ENCODE assay signal across 19 cellular contexts in genomic region chr22:21098099-21098671, GRCh38. TPM values are rescaled to one million over a fixed set of nuclear protein-coding genes. Genes with fewer than 3 reads are reported as not detected.
A peak's percentile ranks its signal among the peaks of the same experiment; 100 is the strongest.
DNase-seq lines count a peak whose midpoint lies in the region; ATAC-seq and TF ChIP-seq lines count a peak whose summit lies in the region.
"Had no signal": no experiment of that assay in that cellular context is flagged by ENCODE, and none has a peak within 500 bp of the region (broad histone marks: within the 10 kb centered on the region; RNA-seq: fewer than 3 reads in every experiment).

No MANE protein-coding gene starts in this region.

- 45 to 71% methylated on average over 1 of the region's 1 CpG for WGBS in heart right ventricle, 2 donors
- 92% methylated on average over 1 of the region's 1 CpG for WGBS in hepatocyte (ENCODE audit: low lambda C conversion rate, missing lambda C conversion rate)

- H3K4me2 ChIP-seq in hepatocyte, result no peak overlapping the region

- no peak overlapping the region for H2AFZ ChIP-seq in hepatocyte

- ATAC-seq in stimulated activated naive CD8-positive, alpha-beta T cell treated with anti-CD3 and anti-CD28 coated beads, Interleukin-15, Interleukin-2, amounts not matched to agents 100 U/mL and 50 U/mL, for 24 hours, result no peak
- no peak for ATAC-seq in stimulated activated naive CD8-positive, alpha-beta T cell treated with anti-CD3 and anti-CD28 coated beads, Interleukin-15, amount 100 ng/mL, for 72 hours
- no peak for ATAC-seq in heart right ventricle
- ATAC-seq: left lung had no signal

- H3K27ac ChIP-seq in heart right ventricle (no peak overlapping the region), hepatocyte (no peak overlapping the region)
- H3K27ac ChIP-seq: left lung, right atrium auricular region had no signal

- peak; percentile 18 for DNase-seq in stimulated activated naive CD8-positive, alpha-beta T cell treated with anti-CD3 and anti-CD28 coated beads, Interleukin-15, Interleukin-2, amounts not matched to agents 100 U/mL and 50 U/mL, for 24 hours
- DNase-seq in stimulated activated naive CD8-positive, alpha-beta T cell treated with anti-CD3 and anti-CD28 coated beads, Interleukin-15, amount 100 ng/mL, for 72 hours, result no peak
- peak; percentile 2 for DNase-seq in NCI-H226
- peak; percentile 9 to 15 for DNase-seq in cardiac fibroblast (ENCODE audit: low read depth in 2 of 2)
- DNase-seq in heart right ventricle, result no peak
- DNase-seq in hepatocyte (ENCODE audit: low spot score), result no peak
- no peak for DNase-seq in ecto neural progenitor cell (ENCODE audit: low spot score)
- no peak for DNase-seq in mucosa of gallbladder (ENCODE audit: low spot score)
- DNase-seq: activated CD4-positive, alpha-beta memory T cell treated with anti-CD3 and anti-CD28 coated beads for 36 hours; EL; hippocampal formation; left lung; stimulated activated CD4-positive, alpha-beta T cell treated with anti-CD3 and anti-CD28 coated beads, Interleukin-2, amount 100 ng/mL, for 48 hours had no signal

- H3K4me3 ChIP-seq in cardiac fibroblast (replicated peaks in 1 of 2; ENCODE audit: low read depth in 2 of 2, low read length in 2 of 2) (no peak overlapping the region), heart right ventricle (no peak overlapping the region), hepatocyte (no peak overlapping the region)
- H3K4me3 ChIP-seq: left lung, right atrium auricular region had no signal

- H3K27me3 Mint-ChIP-seq in stimulated activated naive CD8-positive, alpha-beta T cell treated with anti-CD3 and anti-CD28 coated beads, Interleukin-15, amount 100 ng/mL, for 72 hours, result peaks cover 20% of the 10 kb centered on the region

- H3K9me3 ChIP-seq in heart right ventricle (no peaks in the 10 kb centered on the region), hepatocyte (ENCODE audit: low read depth) (no peaks in the 10 kb centered on the region)
- H3K9me3 ChIP-seq: left lung, right atrium auricular region had no signal

- peaks cover 13% of the 10 kb centered on the region for H3K4me1 Mint-ChIP-seq in stimulated activated naive CD8-positive, alpha-beta T cell treated with anti-CD3 and anti-CD28 coated beads, Interleukin-15, amount 100 ng/mL, for 72 hours
- H3K4me1 Mint-ChIP-seq: nephron had no signal

- H3K36me3 ChIP-seq in heart right ventricle (no peaks in the 10 kb centered on the region), hepatocyte (replicated peaks; ENCODE audit: insufficient read depth, low read depth) (no peaks in the 10 kb centered on the region)
- H3K36me3 ChIP-seq: left lung, right atrium auricular region had no signal

- intact Hi-C loops in heart right ventricle (cut with DNase I), result loop anchor here in 1 of 10 donors (10.0 kb wide), 1 partner anchor 63 kb away; the partner anchor contains the start of gene SLC7A4

- no peaks in the 10 kb centered on the region for H4K20me1 ChIP-seq in hepatocyte (ENCODE audit: insufficient read depth, poor library complexity, severe bottlenecking)

- no peak overlapping the region for H3K27ac Mint-ChIP-seq in stimulated activated naive CD8-positive, alpha-beta T cell treated with anti-CD3 and anti-CD28 coated beads, Interleukin-15, amount 100 ng/mL, for 72 hours
- H3K27ac Mint-ChIP-seq: activated CD4-positive, alpha-beta memory T cell treated with anti-CD3 and anti-CD28 coated beads for 36 hours; B cell; nephron had no signal

- no peaks in the 10 kb centered on the region for H3K9me2 ChIP-seq in hepatocyte (replicated peaks; ENCODE audit: insufficient read depth)

- H3K4me3 Mint-ChIP-seq in stimulated activated naive CD8-positive, alpha-beta T cell treated with anti-CD3 and anti-CD28 coated beads, Interleukin-15, amount 100 ng/mL, for 72 hours, result no peak overlapping the region
- H3K4me3 Mint-ChIP-seq: activated CD4-positive, alpha-beta memory T cell treated with anti-CD3 and anti-CD28 coated beads for 36 hours; B cell; nephron had no signal

- no peaks in the 10 kb centered on the region for H3K9me3 Mint-ChIP-seq in stimulated activated naive CD8-positive, alpha-beta T cell treated with anti-CD3 and anti-CD28 coated beads, Interleukin-15, amount 100 ng/mL, for 72 hours
- H3K9me3 Mint-ChIP-seq: activated CD4-positive, alpha-beta memory T cell treated with anti-CD3 and anti-CD28 coated beads for 36 hours; nephron had no signal

- peaks cover 0 to 32% (median 7%) of the 10 kb centered on the region in 7 donors for H3K27me3 ChIP-seq in heart right ventricle
- H3K27me3 ChIP-seq in hepatocyte, result no peaks in the 10 kb centered on the region
- H3K27me3 ChIP-seq: right atrium auricular region had no signal

- H3K79me2 ChIP-seq in hepatocyte, result no peaks in the 10 kb centered on the region

- H3K4me1 ChIP-seq in heart right ventricle (peaks cover 0 to 7% (median 5%) of the 10 kb centered on the region in 9 donors), hepatocyte (ENCODE audit: insufficient read depth) (peaks cover 7% of the 10 kb centered on the region)
- H3K4me1 ChIP-seq: right atrium auricular region had no signal

- peak; percentile 6 for TF ChIP-seq CTCF in cardiac fibroblast (IDR thresholded peaks at IDR 0.05; ENCODE audit: low read depth, low read length)
- TF ChIP-seq CTCF in heart right ventricle (IDR thresholded peaks at IDR 0.05), result no peak
- no peak for TF ChIP-seq CTCF in hepatocyte (IDR thresholded peaks at IDR 0.05; ENCODE audit: poor library complexity)

RNA-seq across cellular contexts. Expression of gene LRRC74B, which starts 52.4 kb away (rescaled TPM):
- total RNA-seq in heart right ventricle (not detected), hepatocyte (0.20 TPM in 1 of 2 replicates, not detected in the other), mucosa of gallbladder (not detected)
- polyA plus RNA-seq in heart right ventricle (not detected), hepatocyte (0.51 and 0.52 TPM in 2 replicates)
- total RNA-seq: activated CD4-positive, alpha-beta memory T cell treated with anti-CD3 and anti-CD28 coated beads for 36 hours; H4; right atrium auricular region; T-helper 1 cell treated with Interleukin-12 subunit alpha and Interleukin-12 subunit beta and Interleukin-4 antibody, amounts not matched to agents 30 ng/mL and 1 ng/mL, for 36 hours; ureter had no signal

Comparison
In these comparisons a context has a peak if more than half of its experiments do, and no peak if none do; other contexts are left out.
1. DNase-seq: peak in stimulated activated naive CD8-positive, alpha-beta T cell treated with anti-CD3 and anti-CD28 coated beads, Interleukin-15, Interleukin-2, amounts not matched to agents 100 U/mL and 50 U/mL, for 24 hours (single experiment), NCI-H226 (single experiment) and cardiac fibroblast (2 of 2); none in stimulated activated naive CD8-positive, alpha-beta T cell treated with anti-CD3 and anti-CD28 coated beads, Interleukin-15, amount 100 ng/mL, for 72 hours (0 of 2), heart right ventricle (0 of 2), hepatocyte (single experiment), ecto neural progenitor cell (single experiment) and mucosa of gallbladder (single experiment).